In genomic region chr6:125985522-125985921, GRCh38 we compare ENCODE assay signal across 9 cellular contexts. TPM values are rescaled to one million over a fixed set of nuclear protein-coding genes. Genes with fewer than 3 reads are reported as not detected.
A peak's percentile ranks its signal among the peaks of the same experiment; 100 is the strongest.
DNase-seq lines count a peak whose midpoint lies in the region; ATAC-seq, FAIRE-seq and TF ChIP-seq lines count a peak whose summit lies in the region.
"Had no signal": no experiment of that assay in that cellular context is flagged by ENCODE, and none has a peak within 500 bp of the region (broad histone marks: within the 10 kb centered on the region; RNA-seq: fewer than 3 reads in every experiment).

No MANE protein-coding gene starts in this region.

- H2AFZ ChIP-seq in PC-3 (ENCODE audit: low read length): peak overlapping the region; percentile 95

- no peaks in the 10 kb centered on the region for H3K9me2 ChIP-seq in PC-3 (replicated peaks; ENCODE audit: low read length)

- POLR2A ChIA-PET in PC-3 (lab: Charles Lee; ENCODE audit: unreplicated experiment): no interaction called here

- in situ Hi-C loops in gastrocnemius medialis (cut with MboI; ENCODE audit: low sequenced_read_pairs in 4 of 4): no loop called here

- no peak for FAIRE-seq in GM12891 (lab: Jason Lieb, UNC)
- FAIRE-seq: frontal cortex had no signal

- H3K4me1 ChIP-seq in PC-3 (ENCODE audit: insufficient read depth, low read length): peaks cover 43% of the 10 kb centered on the region
- H3K4me1 ChIP-seq in gastrocnemius medialis: peaks cover 3 to 12% of the 10 kb centered on the region in 2 donors

- peaks cover 57% of the 10 kb centered on the region for H3K79me2 ChIP-seq in PC-3 (ENCODE audit: low read length)

- H3K9ac ChIP-seq in PC-3 (ENCODE audit: low read length): peak overlapping the region; percentile 89

- BruUV-seq in PC-3 (replicated peaks; lab: Mats Ljungman, UMichigan): no TSS peak

- no peak for TF ChIP-seq CTCF in PC-3 (conservative IDR thresholded peaks at IDR 0.05; ENCODE audit: low read depth, low read length)
- TF ChIP-seq CTCF in fibroblast of mammary gland (conservative IDR thresholded peaks at IDR 0.05; ENCODE audit: control insufficient read depth, insufficient read depth, low read depth, low read length): no peak
- TF ChIP-seq CTCF in gastrocnemius medialis (IDR thresholded peaks at IDR 0.05 in 4 of 5, conservative IDR thresholded peaks at IDR 0.05 in 1 of 5): no peak

- no peaks in the 10 kb centered on the region for H3F3A ChIP-seq in PC-3 (ENCODE audit: low read length, unreplicated experiment)

- ATAC-seq in PC-3 (no peak), gastrocnemius medialis (no peak)

- no peak for TF ChIP-seq POLR2A in gastrocnemius medialis (IDR thresholded peaks at IDR 0.05)
- no peak for TF ChIP-seq POLR2A in GM12891 (IDR thresholded peaks at IDR 0.05; ENCODE audit: low read depth, low read length)

- H4K20me1 ChIP-seq in PC-3 (ENCODE audit: low read length): peaks cover 5% of the 10 kb centered on the region

- H3K36me3 ChIP-seq in PC-3 (ENCODE audit: low read depth, low read length): no peaks in the 10 kb centered on the region
- no peaks in the 10 kb centered on the region for H3K36me3 ChIP-seq in gastrocnemius medialis

- DNase-seq in NCI-H1417 (lab: John Stamatoyannopoulos, UW) (peak in 2 of 3 experiments; percentile 18 to 52), NCI-H1417 treated with DMSO at 0.1 percent for 48 hours (lab: John Stamatoyannopoulos, UW) (no peak), PC-3 (no peak), fibroblast of mammary gland (ENCODE audit: low read depth) (no peak), gastrocnemius medialis (no peak), KG1 (lab: John Stamatoyannopoulos, UW) (no peak), SHP77 treated with DMSO at 0.1 percent for 48 hours (lab: John Stamatoyannopoulos, UW) (no peak), GM12891 (ENCODE audit: insufficient read length, low spot score) (no peak)

- no peaks in the 10 kb centered on the region for H3K27me3 ChIP-seq in PC-3 (ENCODE audit: low read length)
- no peaks in the 10 kb centered on the region for H3K27me3 ChIP-seq in gastrocnemius medialis

- intact Hi-C loops in PC-3 (cut with micrococcal nuclease): no loop called here
- intact Hi-C loops in gastrocnemius medialis (cut with DNase I; ENCODE audit: low total_unique reads): loop anchor here (5.0 kb wide), 1 partner anchor 1132 kb away; the partner anchor contains the start of gene RSPO3

- CTCF ChIA-PET in PC-3 (lab: Charles Lee): no interaction called here

- H3K4me2 ChIP-seq in PC-3 (ENCODE audit: low read length): peak overlapping the region; percentile 85

- peak overlapping the region; percentile 62 for H3K27ac ChIP-seq in PC-3 (ENCODE audit: low read length)
- H3K27ac ChIP-seq in gastrocnemius medialis: peak overlapping the region; percentile 71 to 82 (median 80)

- H3K4me3 ChIP-seq in PC-3 (ENCODE audit: low read length) (peak overlapping the region; percentile 84), fibroblast of mammary gland (ENCODE audit: control insufficient read depth, low read depth, low read length) (peak overlapping the region; percentile 96), gastrocnemius medialis (peak overlapping the region; percentile 64 to 96 (median 92))

- H3K9me3 ChIP-seq in PC-3 (ENCODE audit: low read length) (no peaks in the 10 kb centered on the region), gastrocnemius medialis (no peaks in the 10 kb centered on the region)

TF ChIP-seq in GM12891, 5 proteins besides CTCF, POLR2A, EP300 and RAD21:
- TF ChIP-seq TAF1 (IDR thresholded peaks at IDR 0.05; ENCODE audit: low read depth, low read length) (no peak), POLR2AphosphoS5 (IDR thresholded peaks at IDR 0.05; ENCODE audit: low read depth, low read length) (no peak), PAX5 (IDR thresholded peaks at IDR 0.05; ENCODE audit: insufficient read depth, low read length, severe bottlenecking) (no peak), POU2F2 (IDR thresholded peaks at IDR 0.05; ENCODE audit: low read depth, low read length) (no peak), SPI1 (IDR thresholded peaks at IDR 0.05; ENCODE audit: low read depth, low read length) (no peak)
TF ChIP-seq in GM12891: peak in this region for 0.

RNA-seq across cellular contexts. Expression of gene TRMT11, which starts 0.8 kb away (rescaled TPM):
- total RNA-seq in PC-3 (2014; rRNA removed) (17.9 and 23.5 TPM in 2 replicates), gastrocnemius medialis (10 to 100 TPM in 1 of 4 donors, 1 to 10 TPM in 3; 2.5 to 10.2 (median 6.9) TPM)
- 18.5 TPM for polyA plus RNA-seq in GM12891 (2012; ENCODE audit: low read depth, missing spikeins)

RNA-seq across cellular contexts. Expression of gene HINT3, which starts 29.0 kb away (rescaled TPM):
- total RNA-seq in PC-3 (2014; rRNA removed): 7.8 and 8.0 TPM in 2 replicates
- total RNA-seq in gastrocnemius medialis: 10 to 100 TPM; 54.3 to 81.5 (median 67.5) TPM
- 5.9 TPM for polyA plus RNA-seq in GM12891 (2012; ENCODE audit: low read depth, missing spikeins)

Comparison
In these comparisons a context has a peak if more than half of its experiments do, and no peak if none do; other contexts are left out.
1. DNase-seq: peak in NCI-H1417 (2 of 3); none in NCI-H1417 treated with DMSO at 0.1 percent for 48 hours (single experiment), PC-3 (single experiment), fibroblast of mammary gland (single experiment), gastrocnemius medialis (0 of 2), KG1 (single experiment), SHP77 treated with DMSO at 0.1 percent for 48 hours (single experiment) and GM12891 (single experiment).
2. Peak in every context shown above with its lines, with median percentiles within 50 percentile points of each other: H3K4me3 ChIP-seq.